1 cellular context compared by ENCODE assay signal in the genomic region with DNA sequence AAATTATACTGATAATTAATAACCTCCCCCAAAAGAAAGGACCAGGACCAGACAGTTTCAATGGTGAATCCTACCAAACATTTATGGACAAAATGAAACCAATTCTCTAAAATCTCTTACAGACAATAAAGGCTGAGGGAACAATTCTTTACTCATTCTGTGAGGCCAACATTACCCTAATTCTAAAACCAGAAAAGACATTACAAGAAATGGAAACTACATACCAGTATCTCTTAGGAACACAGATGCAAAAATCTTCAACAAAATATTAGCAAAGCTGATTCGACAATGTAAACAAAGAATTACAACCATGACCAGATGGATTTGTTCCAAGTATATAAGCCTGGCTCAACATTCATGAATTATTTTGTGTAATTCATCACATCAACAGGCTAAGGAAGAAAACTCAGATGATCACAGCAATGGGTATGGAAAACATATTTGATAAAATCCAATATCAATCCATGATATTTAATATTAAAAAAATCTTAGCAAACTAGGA.
TF ChIP-seq lines count a peak whose summit lies in the region.

No MANE protein-coding gene starts in this region.

TF ChIP-seq in GM12878, 131 proteins besides CTCF, POLR2A, EP300 and RAD21:
- TF ChIP-seq RCOR1 (conservative IDR thresholded peaks at IDR 0.05; ENCODE audit: low read depth, low read length) (no peak), NFIC (IDR thresholded peaks at IDR 0.05; ENCODE audit: low read depth, low read length) (no peak), FOS (IDR thresholded peaks at IDR 0.05; ENCODE audit: borderline replicate concordance, extremely low read depth, insufficient read length) (no peak), RELA (IDR thresholded peaks at IDR 0.05; ENCODE audit: borderline replicate concordance, partially characterized antibody) (no peak), SUZ12 (IDR thresholded peaks at IDR 0.05; ENCODE audit: unreplicated experiment) (no peak), WRNIP1 (IDR thresholded peaks at IDR 0.05; ENCODE audit: borderline replicate concordance, low read depth, low read length) (no peak), MYC (IDR thresholded peaks at IDR 0.05; ENCODE audit: insufficient read depth, insufficient read length, insufficient replicate concordance, low read length, severe bottlenecking) (no peak), RELB (IDR thresholded peaks at IDR 0.05; ENCODE audit: low read depth) (no peak), RBBP5 (conservative IDR thresholded peaks at IDR 0.05) (no peak), MEF2A (IDR thresholded peaks at IDR 0.05; ENCODE audit: insufficient read depth, low read depth, low read length) (no peak), BACH1 (IDR thresholded peaks at IDR 0.05; ENCODE audit: borderline replicate concordance) (no peak), SP1 (IDR thresholded peaks at IDR 0.05; ENCODE audit: low read depth, low read length) (no peak)
- TF ChIP-seq, protein P1, sequence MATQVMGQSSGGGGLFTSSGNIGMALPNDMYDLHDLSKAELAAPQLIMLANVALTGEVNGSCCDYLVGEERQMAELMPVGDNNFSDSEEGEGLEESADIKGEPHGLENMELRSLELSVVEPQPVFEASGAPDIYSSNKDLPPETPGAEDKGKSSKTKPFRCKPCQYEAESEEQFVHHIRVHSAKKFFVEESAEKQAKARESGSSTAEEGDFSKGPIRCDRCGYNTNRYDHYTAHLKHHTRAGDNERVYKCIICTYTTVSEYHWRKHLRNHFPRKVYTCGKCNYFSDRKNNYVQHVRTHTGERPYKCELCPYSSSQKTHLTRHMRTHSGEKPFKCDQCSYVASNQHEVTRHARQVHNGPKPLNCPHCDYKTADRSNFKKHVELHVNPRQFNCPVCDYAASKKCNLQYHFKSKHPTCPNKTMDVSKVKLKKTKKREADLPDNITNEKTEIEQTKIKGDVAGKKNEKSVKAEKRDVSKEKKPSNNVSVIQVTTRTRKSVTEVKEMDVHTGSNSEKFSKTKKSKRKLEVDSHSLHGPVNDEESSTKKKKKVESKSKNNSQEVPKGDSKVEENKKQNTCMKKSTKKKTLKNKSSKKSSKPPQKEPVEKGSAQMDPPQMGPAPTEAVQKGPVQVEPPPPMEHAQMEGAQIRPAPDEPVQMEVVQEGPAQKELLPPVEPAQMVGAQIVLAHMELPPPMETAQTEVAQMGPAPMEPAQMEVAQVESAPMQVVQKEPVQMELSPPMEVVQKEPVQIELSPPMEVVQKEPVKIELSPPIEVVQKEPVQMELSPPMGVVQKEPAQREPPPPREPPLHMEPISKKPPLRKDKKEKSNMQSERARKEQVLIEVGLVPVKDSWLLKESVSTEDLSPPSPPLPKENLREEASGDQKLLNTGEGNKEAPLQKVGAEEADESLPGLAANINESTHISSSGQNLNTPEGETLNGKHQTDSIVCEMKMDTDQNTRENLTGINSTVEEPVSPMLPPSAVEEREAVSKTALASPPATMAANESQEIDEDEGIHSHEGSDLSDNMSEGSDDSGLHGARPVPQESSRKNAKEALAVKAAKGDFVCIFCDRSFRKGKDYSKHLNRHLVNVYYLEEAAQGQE (IDR thresholded peaks at IDR 0.05; ENCODE audit: low read depth, low read length): no peak
- TF ChIP-seq, protein P2, sequence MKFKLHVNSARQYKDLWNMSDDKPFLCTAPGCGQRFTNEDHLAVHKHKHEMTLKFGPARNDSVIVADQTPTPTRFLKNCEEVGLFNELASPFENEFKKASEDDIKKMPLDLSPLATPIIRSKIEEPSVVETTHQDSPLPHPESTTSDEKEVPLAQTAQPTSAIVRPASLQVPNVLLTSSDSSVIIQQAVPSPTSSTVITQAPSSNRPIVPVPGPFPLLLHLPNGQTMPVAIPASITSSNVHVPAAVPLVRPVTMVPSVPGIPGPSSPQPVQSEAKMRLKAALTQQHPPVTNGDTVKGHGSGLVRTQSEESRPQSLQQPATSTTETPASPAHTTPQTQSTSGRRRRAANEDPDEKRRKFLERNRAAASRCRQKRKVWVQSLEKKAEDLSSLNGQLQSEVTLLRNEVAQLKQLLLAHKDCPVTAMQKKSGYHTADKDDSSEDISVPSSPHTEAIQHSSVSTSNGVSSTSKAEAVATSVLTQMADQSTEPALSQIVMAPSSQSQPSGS (IDR thresholded peaks at IDR 0.05; ENCODE audit: low read length): no peak
